Comparison of ENCODE assay signal across 26 cellular contexts in genomic region chr17:13230350-13230900, GRCh38.
A peak's percentile ranks its signal among the peaks of the same experiment; 100 is the strongest.
DNase-seq lines count a peak whose midpoint lies in the region; ATAC-seq and TF ChIP-seq lines count a peak whose summit lies in the region.
"Had no signal": no experiment of that assay in that cellular context is flagged by ENCODE, and none has a peak within 500 bp of the region (broad histone marks: within the 10 kb centered on the region; RNA-seq: fewer than 3 reads in every experiment).

No MANE protein-coding gene starts in this region.

- H3K9me2 ChIP-seq in GM23248 (ENCODE audit: insufficient read depth), result no peaks in the 10 kb centered on the region
- H3K9me2 ChIP-seq: SK-N-SH had no signal

- no peaks in the 10 kb centered on the region for H3K9me3 ChIP-seq in GM23248 (ENCODE audit: low read depth)
- H3K9me3 ChIP-seq: BLaER1, neutrophil, psoas muscle, sigmoid colon, SK-N-SH, tibial artery had no signal

- no peak overlapping the region for H2AFZ ChIP-seq in GM23248

- WGBS in GM23248 (ENCODE audit: low coverage in 1 of 2, low lambda C conversion rate in 2 of 2, missing lambda C conversion rate in 2 of 2), 2 experiments, result 32 to 38% methylated on average over 5 of the region's 5 CpGs

- H3K36me3 Mint-ChIP-seq in mesothelial cell of epicardium, result no peaks in the 10 kb centered on the region
- H3K36me3 Mint-ChIP-seq: activated CD4-positive, alpha-beta memory T cell treated with anti-CD3 and anti-CD28 coated beads for 36 hours; naive B cell had no signal

- ATAC-seq in GM19324 (IDR thresholded peaks at IDR 0.05; ENCODE audit: low FRiP score, unreplicated experiment), result no peak
- ATAC-seq: psoas muscle had no signal

- no peak overlapping the region for H3K27ac ChIP-seq in GM23248
- H3K27ac ChIP-seq: BLaER1, neutrophil, psoas muscle, sigmoid colon, tibial artery had no signal

- DNase-seq in GM23248 (peak; percentile 18), SW480 (ENCODE audit: low spot score) (peak; percentile 17), mesothelial cell of epicardium (ENCODE audit: low spot score in 2 of 2, unreplicated experiment in 2 of 2) (no peak), HUDEP-2 (lab: John Stamatoyannopoulos, UW; ENCODE audit: unreplicated experiment in 76 of 76) (no peak), NCI-H345 (lab: John Stamatoyannopoulos, UW) (no peak)
- DNase-seq: activated CD4-positive, alpha-beta memory T cell treated with anti-CD3 and anti-CD28 coated beads for 36 hours; activated naive CD4-positive, alpha-beta T cell treated with Interleukin-2 at 50 U/mL for 16 hours; central memory CD4-positive, alpha-beta T cell; erythroblast; glutamatergic neuron; MM.1S; naive B cell; NCI-H1417 treated with DMSO at 0.1 percent for 48 hours; NCI-H2081 treated with DMSO at 0.1 percent for 48 hours; NCI-H226; psoas muscle; sigmoid colon; SK-N-SH; stimulated activated CD4-positive, alpha-beta T cell treated with anti-CD3 and anti-CD28 coated beads, Interleukin-4, amount 100 ng/mL, for 4 hours; tibial artery had no signal

- H3K4me3 ChIP-seq in GM23248, result no peak overlapping the region
- H3K4me3 ChIP-seq: BLaER1, psoas muscle, sigmoid colon, tibial artery had no signal

- no peaks in the 10 kb centered on the region for H3K27me3 Mint-ChIP-seq in mesothelial cell of epicardium (ENCODE audit: low read depth)
- H3K27me3 Mint-ChIP-seq: dendritic cell treated with granulocyte-macrophage colony-stimulating factor and Interleukin-4, amounts not matched to agents 40 ng/mL and 50 ng/mL, for 4 days; naive B cell had no signal

- no peaks in the 10 kb centered on the region for H4K20me1 ChIP-seq in GM23248 (ENCODE audit: insufficient read depth)
- H4K20me1 ChIP-seq: BLaER1 had no signal

- H3K4me2 ChIP-seq in GM23248 (ENCODE audit: unreplicated experiment), result no peak overlapping the region
- H3K4me2 ChIP-seq: BLaER1, SK-N-SH had no signal

- peak overlapping the region; percentile 66 for H3K27ac Mint-ChIP-seq in mesothelial cell of epicardium
- H3K27ac Mint-ChIP-seq: activated CD4-positive, alpha-beta memory T cell treated with anti-CD3 and anti-CD28 coated beads for 36 hours; dendritic cell treated with granulocyte-macrophage colony-stimulating factor and Interleukin-4, amounts not matched to agents 40 ng/mL and 50 ng/mL, for 4 days; naive B cell; T-helper 1 cell treated with Interleukin-12 subunit alpha and Interleukin-12 subunit beta and Interleukin-4 antibody, amounts not matched to agents 30 μg/mL and 1 μg/mL, for 36 hours had no signal

- H3K27me3 ChIP-seq in GM23248 (replicated peaks; ENCODE audit: insufficient read depth), result peaks cover 68% of the 10 kb centered on the region
- H3K27me3 ChIP-seq: BLaER1, neutrophil, sigmoid colon, tibial artery had no signal

- H3K9ac ChIP-seq in GM23248, result no peak overlapping the region
- H3K9ac ChIP-seq: BLaER1, SK-N-SH had no signal

- no peaks in the 10 kb centered on the region for H3K4me1 ChIP-seq in GM23248 (ENCODE audit: insufficient read depth)
- H3K4me1 ChIP-seq: BLaER1, psoas muscle, sigmoid colon, tibial artery had no signal

- no peaks in the 10 kb centered on the region for H3K36me3 ChIP-seq in GM23248 (ENCODE audit: low read depth)
- H3K36me3 ChIP-seq: BLaER1, neutrophil, sigmoid colon, tibial artery had no signal

- H3K9me3 Mint-ChIP-seq in mesothelial cell of epicardium, result peaks cover 13% of the 10 kb centered on the region
- H3K9me3 Mint-ChIP-seq: activated CD4-positive, alpha-beta memory T cell treated with anti-CD3 and anti-CD28 coated beads for 36 hours; dendritic cell treated with granulocyte-macrophage colony-stimulating factor and Interleukin-4, amounts not matched to agents 40 ng/mL and 50 ng/mL, for 4 days; T-helper 1 cell treated with Interleukin-12 subunit alpha and Interleukin-12 subunit beta and Interleukin-4 antibody, amounts not matched to agents 30 μg/mL and 1 μg/mL, for 36 hours had no signal

- no peaks in the 10 kb centered on the region for H3F3A ChIP-seq in GM23248 (ENCODE audit: insufficient read depth)

- H3K4me3 Mint-ChIP-seq in mesothelial cell of epicardium, result no peak overlapping the region
- H3K4me3 Mint-ChIP-seq: activated CD4-positive, alpha-beta memory T cell treated with anti-CD3 and anti-CD28 coated beads for 36 hours; dendritic cell treated with granulocyte-macrophage colony-stimulating factor and Interleukin-4, amounts not matched to agents 40 ng/mL and 50 ng/mL, for 4 days; naive B cell; T-helper 1 cell treated with Interleukin-12 subunit alpha and Interleukin-12 subunit beta and Interleukin-4 antibody, amounts not matched to agents 30 μg/mL and 1 μg/mL, for 36 hours had no signal

- H3K4me1 Mint-ChIP-seq in mesothelial cell of epicardium, result peaks cover 22% of the 10 kb centered on the region
- H3K4me1 Mint-ChIP-seq: naive B cell had no signal

- TF ChIP-seq CTCF in LNCAP (IDR thresholded peaks at IDR 0.05), result peak; percentile 42; the same call in 1 of the 2 replicates
- no peak for TF ChIP-seq CTCF in mesothelial cell of epicardium (IDR thresholded peaks at IDR 0.05; ENCODE audit: unreplicated experiment)

- in situ Hi-C loops in GM23248 (cut with MboI), result no loop called here

- H3K79me2 ChIP-seq in GM23248 (ENCODE audit: insufficient read depth), result no peaks in the 10 kb centered on the region

Comparison
In these comparisons a context has a peak if more than half of its experiments do, and no peak if none do; other contexts are left out.
1. DNase-seq: peak in GM23248 (single experiment) and SW480 (single experiment); none in mesothelial cell of epicardium (0 of 2), HUDEP-2 (0 of 76) and NCI-H345 (single experiment).